In the genomic region with DNA sequence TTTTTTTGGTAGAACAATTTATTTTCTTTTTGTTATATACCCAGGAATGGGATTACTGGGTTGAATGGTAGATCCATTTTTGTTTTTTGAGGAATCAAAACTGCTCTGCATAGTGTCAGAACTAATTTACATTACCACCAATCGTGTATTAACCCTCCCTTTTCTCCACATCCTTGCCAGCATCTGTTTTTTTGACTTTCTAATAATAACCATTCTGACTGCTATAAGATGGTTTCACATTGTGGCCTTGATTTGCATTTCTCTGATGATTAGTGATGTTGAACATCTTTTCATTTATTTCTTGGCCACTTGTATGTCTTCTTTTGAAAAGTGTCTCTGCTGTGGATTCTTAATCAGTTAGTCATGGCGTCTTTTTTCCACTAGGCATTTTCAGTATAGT, we compare ENCODE assay signal across 19 cellular contexts.
DNase-seq lines count a peak whose midpoint lies in the region; ATAC-seq and TF ChIP-seq lines count a peak whose summit lies in the region.
"Had no signal": no experiment of that assay in that cellular context is flagged by ENCODE, and none has a peak within 500 bp of the region (broad histone marks: within the 10 kb centered on the region; RNA-seq: fewer than 3 reads in every experiment).

No MANE protein-coding gene starts in this region.

- H2AFZ ChIP-seq in OCI-LY1 (ENCODE audit: low read length), result peak overlapping the region; percentile 93; the same call in 1 of the 2 replicates
- H2AFZ ChIP-seq: PC-9 had no signal

- no peaks in the 10 kb centered on the region for H3K27me3 Mint-ChIP-seq in HFFc6 (ENCODE audit: insufficient read depth)
- H3K27me3 Mint-ChIP-seq in activated T-helper 2 cell treated with anti-CD3 and anti-CD28 coated beads, Interferon-gamma antibody, Interleukin-2, Interleukin-4, amounts not matched to agents 10 μg/mL and 5 μg/mL and 100 μg/mL, durations not matched to agents 14 hours and 24 hours and 36 hours (ENCODE audit: low read depth), result no peaks in the 10 kb centered on the region
- H3K27me3 Mint-ChIP-seq: CD4-positive, CD25-positive, alpha-beta regulatory T cell had no signal

- H3K4me1 Mint-ChIP-seq in HFFc6 (ENCODE audit: low read depth), result peaks cover 50% of the 10 kb centered on the region
- H3K4me1 Mint-ChIP-seq in activated T-helper 2 cell treated with anti-CD3 and anti-CD28 coated beads, Interferon-gamma antibody, Interleukin-2, Interleukin-4, amounts not matched to agents 10 μg/mL and 5 μg/mL and 100 μg/mL, durations not matched to agents 14 hours and 24 hours and 36 hours (ENCODE audit: low read depth), result no peaks in the 10 kb centered on the region
- H3K4me1 Mint-ChIP-seq: CD4-positive, CD25-positive, alpha-beta regulatory T cell had no signal

- no peaks in the 10 kb centered on the region for H3K9me2 ChIP-seq in OCI-LY1 (ENCODE audit: low read depth, low read length)

- no peak overlapping the region for H3K4me2 ChIP-seq in OCI-LY1 (ENCODE audit: low read length)
- H3K4me2 ChIP-seq: PC-9 had no signal

- H3K9ac ChIP-seq in OCI-LY1 (ENCODE audit: low read length), result no peak overlapping the region

- H3K36me3 ChIP-seq in OCI-LY1 (ENCODE audit: insufficient read depth, low read length), result no peaks in the 10 kb centered on the region
- H3K36me3 ChIP-seq: BE2C, MG63 had no signal

- no peak overlapping the region for H3K4me3 ChIP-seq in OCI-LY1 (ENCODE audit: low read depth, low read length, poor library complexity, severe bottlenecking)
- H3K4me3 ChIP-seq: MG63, PC-9 had no signal

- no peaks in the 10 kb centered on the region for H3K9me3 Mint-ChIP-seq in HFFc6
- H3K9me3 Mint-ChIP-seq in activated T-helper 2 cell treated with anti-CD3 and anti-CD28 coated beads, Interferon-gamma antibody, Interleukin-2, Interleukin-4, amounts not matched to agents 10 μg/mL and 5 μg/mL and 100 μg/mL, durations not matched to agents 14 hours and 24 hours and 36 hours, result peaks cover 16% of the 10 kb centered on the region

- H4K20me1 ChIP-seq in OCI-LY1 (ENCODE audit: insufficient read depth, low read length), result no peaks in the 10 kb centered on the region

- DNase-seq in HFFc6 (peak; percentile 22), A172 (ENCODE audit: low spot score) (no peak)
- no peak for DNase-seq in activated T-helper 2 cell treated with anti-CD3 and anti-CD28 coated beads, Interferon-gamma antibody, Interleukin-2, Interleukin-4, amounts not matched to agents 10 μg/mL and 5 μg/mL and 100 μg/mL, durations not matched to agents 14 hours and 24 hours and 36 hours (ENCODE audit: low spot score)
- DNase-seq: BE2C; Caco-2; CD4-positive, CD25-positive, alpha-beta regulatory T cell; Kasumi-1; MG63; NCI-H1105; NCI-H2081; NCI-H2171 treated with DMSO at 0.1 percent for 48 hours; PC-9; SIG-M5 had no signal

- TF ChIP-seq CTCF in HFFc6 (IDR thresholded peaks at IDR 0.05) (no peak), OCI-LY1 (IDR thresholded peaks at IDR 0.05; ENCODE audit: low read length) (no peak)

- H3K27ac Mint-ChIP-seq in HFFc6, result peak overlapping the region; percentile 48; the same call in 1 of the 2 replicates
- H3K27ac Mint-ChIP-seq in activated T-helper 2 cell treated with anti-CD3 and anti-CD28 coated beads, Interferon-gamma antibody, Interleukin-2, Interleukin-4, amounts not matched to agents 10 μg/mL and 5 μg/mL and 100 μg/mL, durations not matched to agents 14 hours and 24 hours and 36 hours, result no peak overlapping the region
- H3K27ac Mint-ChIP-seq: CD4-positive, CD25-positive, alpha-beta regulatory T cell; T-helper 1 cell treated with Interleukin-12 subunit alpha and Interleukin-12 subunit beta and Interleukin-4 antibody, amounts not matched to agents 30 μg/mL and 1 μg/mL, for 36 hours had no signal

- H3K36me3 Mint-ChIP-seq in HFFc6 (ENCODE audit: low read depth), result no peaks in the 10 kb centered on the region
- no peaks in the 10 kb centered on the region for H3K36me3 Mint-ChIP-seq in activated T-helper 2 cell treated with anti-CD3 and anti-CD28 coated beads, Interferon-gamma antibody, Interleukin-2, Interleukin-4, amounts not matched to agents 10 μg/mL and 5 μg/mL and 100 μg/mL, durations not matched to agents 14 hours and 24 hours and 36 hours (ENCODE audit: low read depth)
- H3K36me3 Mint-ChIP-seq: CD4-positive, CD25-positive, alpha-beta regulatory T cell had no signal

- intact Hi-C loops in activated T-helper 2 cell treated with anti-CD3 and anti-CD28 coated beads, Interferon-gamma antibody, Interleukin-2, Interleukin-4, amounts not matched to agents 10 μg/mL and 5 μg/mL and 100 μg/mL, durations not matched to agents 14 hours and 24 hours and 36 hours (cut with micrococcal nuclease), result no loop called here

- H3K79me2 ChIP-seq in OCI-LY1 (ENCODE audit: insufficient read depth, low read length), result no peaks in the 10 kb centered on the region; the same call in 1 of the 2 replicates

- no peaks in the 10 kb centered on the region for H3K9me3 ChIP-seq in OCI-LY1 (ENCODE audit: low read length)
- H3K9me3 ChIP-seq: BE2C, Caco-2, MG63 had no signal

- no peaks in the 10 kb centered on the region for H3K27me3 ChIP-seq in OCI-LY1 (ENCODE audit: insufficient read depth, low read length)
- H3K27me3 ChIP-seq: BE2C, MG63 had no signal

- no peaks in the 10 kb centered on the region; the same call in 1 of the 2 replicates for H3F3A ChIP-seq in OCI-LY1 (ENCODE audit: insufficient read depth, low read length)

- H3K4me1 ChIP-seq in OCI-LY1 (ENCODE audit: insufficient read depth, low read length, severe bottlenecking), result peaks cover 8% of the 10 kb centered on the region
- H3K4me1 ChIP-seq: BE2C, Caco-2 had no signal

- no peak overlapping the region; the same call in 1 of the 2 replicates for H3K4me3 Mint-ChIP-seq in HFFc6
- H3K4me3 Mint-ChIP-seq in activated T-helper 2 cell treated with anti-CD3 and anti-CD28 coated beads, Interferon-gamma antibody, Interleukin-2, Interleukin-4, amounts not matched to agents 10 μg/mL and 5 μg/mL and 100 μg/mL, durations not matched to agents 14 hours and 24 hours and 36 hours (ENCODE audit: low read depth), result no peak overlapping the region
- H3K4me3 Mint-ChIP-seq: CD4-positive, CD25-positive, alpha-beta regulatory T cell; T-helper 1 cell treated with Interleukin-12 subunit alpha and Interleukin-12 subunit beta and Interleukin-4 antibody, amounts not matched to agents 30 μg/mL and 1 μg/mL, for 36 hours had no signal

- peak; percentile 77 for ATAC-seq in GM18858 (IDR thresholded peaks at IDR 0.05; ENCODE audit: unreplicated experiment)
- peak; percentile 55 for ATAC-seq in HG03342 (IDR thresholded peaks at IDR 0.05; ENCODE audit: unreplicated experiment)
- ATAC-seq in HG03521 (IDR thresholded peaks at IDR 0.05; ENCODE audit: unreplicated experiment), result no peak

- no peak overlapping the region for H3K27ac ChIP-seq in OCI-LY1 (ENCODE audit: low read depth, low read length, poor library complexity, severe bottlenecking)
- H3K27ac ChIP-seq: PC-9, RWPE1 had no signal
